10 cellular contexts compared by ENCODE assay signal in the genomic region with DNA sequence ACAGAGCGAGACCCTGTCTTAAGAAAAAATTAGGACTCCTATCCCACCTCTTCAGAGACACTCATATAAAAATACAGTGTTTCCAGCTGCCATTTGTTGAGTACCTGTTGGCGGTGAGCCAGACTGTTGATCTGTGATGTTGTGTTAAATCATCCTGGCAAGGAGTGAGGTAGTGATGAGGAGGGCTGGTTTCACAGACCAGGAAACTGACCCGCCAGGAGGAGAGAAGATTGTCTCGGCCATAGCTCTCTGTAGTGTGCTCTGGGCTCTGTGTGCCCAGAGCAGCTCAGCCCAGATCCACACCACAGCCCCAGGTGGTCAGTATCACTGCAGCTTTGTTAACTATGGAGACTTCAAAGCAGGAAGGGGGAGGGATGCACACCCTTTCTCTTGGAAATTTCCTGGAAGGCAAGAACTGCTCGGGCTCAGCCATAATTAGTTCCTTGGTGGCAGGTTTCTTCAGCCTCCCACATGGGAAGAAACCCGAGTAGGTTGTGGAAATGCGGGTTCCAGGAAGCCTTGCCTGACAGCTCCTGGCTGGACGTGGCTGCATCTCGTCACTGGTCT.
DNase-seq lines count a peak whose midpoint lies in the region; ATAC-seq lines count a peak whose summit lies in the region.
"Had no signal": no experiment of that assay in that cellular context is flagged by ENCODE, and none has a peak within 500 bp of the region (broad histone marks: within the 10 kb centered on the region; RNA-seq: fewer than 3 reads in every experiment).

No MANE protein-coding gene starts in this region.

- ATAC-seq in HG03432 (IDR thresholded peaks at IDR 0.05; ENCODE audit: unreplicated experiment) (no peak), GM18867 (IDR thresholded peaks at IDR 0.05; ENCODE audit: unreplicated experiment) (no peak), GM19328 (IDR thresholded peaks at IDR 0.05; ENCODE audit: unreplicated experiment) (no peak)
- no peak for ATAC-seq in activated CD4-positive, CD25-positive, alpha-beta regulatory T cell treated with anti-CD3 and anti-CD28 coated beads, Interleukin-2, amount 50 U/mL, for 24 hours

- H3K27me3 Mint-ChIP-seq in IgD-negative memory B cell = no peaks in the 10 kb centered on the region

- H3K4me3 Mint-ChIP-seq in IgD-negative memory B cell = peak overlapping the region in 1 of 4 donors; percentile 12
- H3K4me3 Mint-ChIP-seq: mesothelial cell of epicardium had no signal

- peaks cover 0 to 2% (median 0%) of the 10 kb centered on the region in 3 donors for H3K9me3 Mint-ChIP-seq in IgD-negative memory B cell
- H3K9me3 Mint-ChIP-seq: mesothelial cell of epicardium had no signal

- in situ Hi-C loops in Caki2 (cut with HindIII; ENCODE audit: low pct_unique_long_range_greater_than_20kb, low sequenced_read_pairs) = no loop called here

- DNase-seq in Caki2 (ENCODE audit: low read depth) (peak; percentile 72), NCI-H69 (lab: John Stamatoyannopoulos, UW) (peak; percentile 82), kidney glomerular epithelial cell (lab: John Stamatoyannopoulos, UW) (peak; percentile 59)
- DNase-seq: MG63 had no signal

- peak overlapping the region in 2 of 3 donors; percentile 63 to 73 for H3K27ac Mint-ChIP-seq in IgD-negative memory B cell
- H3K27ac Mint-ChIP-seq: mesothelial cell of epicardium had no signal

- peaks cover 10% of the 10 kb centered on the region for H3K36me3 Mint-ChIP-seq in IgD-negative memory B cell
- H3K36me3 Mint-ChIP-seq: mesothelial cell of epicardium had no signal

- peaks cover 28 to 49% (median 33%) of the 10 kb centered on the region in 3 donors for H3K4me1 Mint-ChIP-seq in IgD-negative memory B cell
